ENCODE assay signal across 18 cellular contexts in the genomic region with DNA sequence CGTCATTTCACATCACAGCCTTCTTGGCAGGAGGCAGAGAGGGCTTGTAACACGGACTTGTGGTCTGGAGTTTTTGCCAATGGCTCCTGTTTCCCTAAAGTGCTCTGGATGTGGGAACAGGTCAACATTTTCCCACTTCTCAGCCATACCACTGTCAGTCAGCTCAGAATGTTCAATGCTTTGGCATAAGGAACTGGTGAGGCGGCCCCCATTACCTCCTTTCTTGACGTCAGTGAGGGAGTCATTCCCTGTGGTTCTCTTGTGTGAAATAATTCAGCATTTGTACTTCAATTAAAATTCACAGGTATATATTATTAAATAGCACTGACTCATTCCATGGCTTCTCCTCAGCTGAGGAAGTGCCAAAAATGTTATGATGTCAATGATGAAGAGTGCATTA.
"Had no signal": no experiment of that assay in that cellular context is flagged by ENCODE, and none has a peak within 500 bp of the region (broad histone marks: within the 10 kb centered on the region; RNA-seq: fewer than 3 reads in every experiment).

No MANE protein-coding gene starts in this region.

- H3K27me3 ChIP-seq: gastrocnemius medialis, tibial nerve had no signal

- H3K4me3 ChIP-seq: coronary artery, gastrocnemius medialis, left ventricle myocardium inferior, tibial nerve had no signal

- ATAC-seq: gastrocnemius medialis had no signal

- H3K36me3 ChIP-seq: gastrocnemius medialis, left ventricle myocardium inferior, tibial nerve, WERI-Rb-1 had no signal

- FAIRE-seq: urothelium cell line had no signal

- DNase-seq: activated CD4-positive, alpha-beta T cell treated with anti-CD3 and anti-CD28 coated beads for 1 hour; activated CD4-positive, alpha-beta T cell treated with anti-CD3 and anti-CD28 coated beads, Interleukin-2, amount 50 U/mL, for 4 hours; activated gamma-delta T cell; gastrocnemius medialis; head of caudate nucleus; kidney glomerular epithelial cell; left ventricle myocardium inferior; nephron progenitor cell; nucleus accumbens; posterior cingulate gyrus; stimulated activated CD4-positive, alpha-beta T cell treated with anti-CD3 and anti-CD28 coated beads, Interleukin-2, amount 100 ng/mL, for 24 hours; stimulated activated naive CD4-positive, alpha-beta T cell treated with Interleukin-2 at 50 U/mL for 16 hours; substantia nigra; T-helper 2 cell; WERI-Rb-1 had no signal
